Comparison of ENCODE assay signal across 8 cellular contexts in genomic region chr2:94956797-94957391, GRCh38.
A peak's percentile ranks its signal among the peaks of the same experiment; 100 is the strongest.
DNase-seq lines count a peak whose midpoint lies in the region; ATAC-seq and TF ChIP-seq lines count a peak whose summit lies in the region.

No MANE protein-coding gene starts in this region.

- H3K4me1 Mint-ChIP-seq in WTC11 (peaks cover 15% of the 10 kb centered on the region), neural crest cell (no peaks in the 10 kb centered on the region)

- H3K36me3 Mint-ChIP-seq in WTC11 (no peaks in the 10 kb centered on the region), neural crest cell (ENCODE audit: low read depth) (no peaks in the 10 kb centered on the region)

- CTCF ChIA-PET in WTC11 (lab: Charles Lee) = interaction anchor here (0.6 to 6.7 kb wide), 36 partner anchors 9 to 230 kb away, joined by 3 to 92 read pairs (median 5); partner anchors contain the start of gene TEKT4

- POLR2A ChIA-PET in WTC11 (lab: Charles Lee) = no interaction called here

- DNase-seq in Daoy (ENCODE audit: low read depth) (peak; percentile 36), LoVo (ENCODE audit: low spot score) (peak; percentile 51), WTC11 (ENCODE audit: low spot score) (peak; percentile 54), epidermal melanocyte (ENCODE audit: insufficient read length, low spot score) (peak; percentile 45), neural crest cell (ENCODE audit: low read depth, low spot score) (peak; percentile 30), middle frontal gyrus (ENCODE audit: extremely low spot score, low spot score) (no peak)

- H3K27me3 Mint-ChIP-seq in WTC11 (ENCODE audit: low read depth) (peaks cover 4% of the 10 kb centered on the region; the same call in 1 of the 2 replicates), neural crest cell (ENCODE audit: low read depth) (peaks cover 83% of the 10 kb centered on the region)

- peaks cover 7% of the 10 kb centered on the region for H3K9me3 Mint-ChIP-seq in WTC11
- peaks cover 6% of the 10 kb centered on the region for H3K9me3 Mint-ChIP-seq in neural crest cell

- H3K4me3 Mint-ChIP-seq in WTC11 = no peak overlapping the region
- no peak overlapping the region for H3K4me3 Mint-ChIP-seq in neural crest cell

- ATAC-seq in GM21423 (IDR thresholded peaks at IDR 0.05; ENCODE audit: unreplicated experiment) (peak; percentile 71), WTC11 (peak; percentile 74), HG03457 (IDR thresholded peaks at IDR 0.05; ENCODE audit: unreplicated experiment) (no peak)

- TF ChIP-seq CTCF in WTC11 (IDR thresholded peaks at IDR 0.05) (peak; percentile 80), neural crest cell (conservative IDR thresholded peaks at IDR 0.05) (peak; percentile 85)

- H3K27ac Mint-ChIP-seq in WTC11 = no peak overlapping the region
- H3K27ac Mint-ChIP-seq in neural crest cell (ENCODE audit: unreplicated experiment) = no peak overlapping the region

TF ChIP-seq in WTC11, 78 proteins besides CTCF, POLR2A, EP300 and RAD21:
- TF ChIP-seq PRDM15 (CRISPR knock-in tag; IDR thresholded peaks at IDR 0.05) (no peak), ATF6 (CRISPR knock-in tag; IDR thresholded peaks at IDR 0.05) (no peak), AFF4 (CRISPR knock-in tag; IDR thresholded peaks at IDR 0.05; ENCODE audit: borderline replicate concordance) (no peak), ZNF281 (CRISPR knock-in tag; IDR thresholded peaks at IDR 0.05) (no peak), MYBL2 (CRISPR knock-in tag; IDR thresholded peaks at IDR 0.05) (no peak), OVOL2 (CRISPR knock-in tag; IDR thresholded peaks at IDR 0.05; ENCODE audit: borderline replicate concordance) (no peak), ZNF425 (CRISPR knock-in tag; conservative IDR thresholded peaks at IDR 0.05) (no peak)
